In the genomic region with DNA sequence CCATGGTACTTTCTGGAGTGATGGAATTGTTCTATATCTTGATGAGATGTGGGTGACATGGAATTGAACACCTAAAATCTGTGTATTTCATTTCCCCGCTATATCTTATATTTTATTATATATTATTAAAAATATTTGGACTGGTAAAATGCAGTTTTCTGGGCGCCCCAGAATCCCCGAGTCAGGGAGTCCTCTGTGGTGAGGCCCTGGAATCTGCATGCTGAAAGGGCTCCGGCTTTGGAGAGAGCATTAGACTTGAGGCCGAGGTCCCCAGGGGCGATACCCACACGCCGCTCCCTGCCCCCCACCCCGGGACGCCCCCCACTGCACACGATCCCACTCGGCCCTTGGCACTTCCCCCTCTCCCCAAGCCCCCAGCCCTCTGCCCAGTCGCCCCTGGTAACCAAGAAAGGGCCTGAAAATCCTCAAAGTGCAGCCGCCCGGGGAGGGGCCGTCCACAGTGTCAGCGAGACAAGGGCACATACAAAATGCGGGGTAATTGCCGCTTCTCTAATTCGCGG, we compare ENCODE assay signal across 10 cellular contexts.
DNase-seq lines count a peak whose midpoint lies in the region; ATAC-seq and TF ChIP-seq lines count a peak whose summit lies in the region.
"Had no signal": no experiment of that assay in that cellular context is flagged by ENCODE, and none has a peak within 500 bp of the region (broad histone marks: within the 10 kb centered on the region; RNA-seq: fewer than 3 reads in every experiment).

No MANE protein-coding gene starts in this region.

- H3K36me3 ChIP-seq in PC-3 (ENCODE audit: low read depth, low read length) (no peaks in the 10 kb centered on the region), thyroid gland (no peaks in the 10 kb centered on the region)

- H3K4me3 ChIP-seq in PC-3 (ENCODE audit: low read length) (peak overlapping the region; percentile 65), dorsolateral prefrontal cortex (peak overlapping the region in 58 of 59 donors; percentile 19 to 65 (median 51)), thyroid gland (replicated peaks in 1 of 3) (peak overlapping the region in 2 of 3 donors; percentile 20 to 46)

- peak overlapping the region; percentile 80 for H3K9ac ChIP-seq in PC-3 (ENCODE audit: low read length)
- H3K9ac ChIP-seq: KMS-11 had no signal

- H3K27me3 Mint-ChIP-seq in nephron (ENCODE audit: low read depth) = peaks cover 5% of the 10 kb centered on the region
- peaks cover 0 to 4% of the 10 kb centered on the region in 2 donors for H3K27me3 Mint-ChIP-seq in stimulated activated naive B cell treated with anti-CD40 and anti-IgM and Interleukin-4, amounts not matched to agents 10 μg/mL and 1 μg/mL and 100 μg/mL, for 72 hours

- peak overlapping the region; percentile 96 for H2AFZ ChIP-seq in PC-3 (ENCODE audit: low read length)

- H3K4me1 Mint-ChIP-seq in nephron = peaks cover 49% of the 10 kb centered on the region
- peaks cover 25 to 30% of the 10 kb centered on the region in 2 donors for H3K4me1 Mint-ChIP-seq in stimulated activated naive B cell treated with anti-CD40 and anti-IgM and Interleukin-4, amounts not matched to agents 10 μg/mL and 1 μg/mL and 100 μg/mL, for 72 hours

- peak overlapping the region; percentile 97 for H3K4me2 ChIP-seq in PC-3 (ENCODE audit: low read length)
- H3K4me2 ChIP-seq: KMS-11 had no signal

- ATAC-seq in PC-3 (no peak), sciatic nerve (no peak), GM21526 (IDR thresholded peaks at IDR 0.05; ENCODE audit: low FRiP score, unreplicated experiment) (no peak)
- ATAC-seq in stimulated activated naive B cell treated with anti-CD40 and anti-IgM and Interleukin-4, amounts not matched to agents 10 μg/mL and 1 μg/mL and 100 μg/mL, for 72 hours (replicated peaks) = no peak

- TF ChIP-seq CTCF in PC-3 (conservative IDR thresholded peaks at IDR 0.05; ENCODE audit: low read depth, low read length) (no peak), dorsolateral prefrontal cortex (IDR thresholded peaks at IDR 0.05 in 54 of 56, conservative IDR thresholded peaks at IDR 0.05 in 2 of 56; ENCODE audit: low read depth in 1 of 56, partially characterized antibody in 56 of 56) (no peak), nephron (IDR thresholded peaks at IDR 0.05; ENCODE audit: unreplicated experiment in 3 of 3) (no peak), thyroid gland (IDR thresholded peaks at IDR 0.05) (no peak)

- no peaks in the 10 kb centered on the region for H3K36me3 Mint-ChIP-seq in nephron (ENCODE audit: low read depth)
- no peaks in the 10 kb centered on the region for H3K36me3 Mint-ChIP-seq in stimulated activated naive B cell treated with anti-CD40 and anti-IgM and Interleukin-4, amounts not matched to agents 10 μg/mL and 1 μg/mL and 100 μg/mL, for 72 hours

- no peaks in the 10 kb centered on the region for H3K9me3 ChIP-seq in PC-3 (ENCODE audit: low read length)
- H3K9me3 ChIP-seq in thyroid gland = no peaks in the 10 kb centered on the region

- H3K27ac ChIP-seq in PC-3 (ENCODE audit: low read length) (peak overlapping the region; percentile 23; the same call in 1 of the 2 replicates), dorsolateral prefrontal cortex (peak overlapping the region; percentile 4 to 100 (median 98)), thyroid gland (peak overlapping the region; percentile 54 to 85 (median 81))
- H3K27ac ChIP-seq: KMS-11 had no signal

- H3K27me3 ChIP-seq in PC-3 (ENCODE audit: low read length) (no peaks in the 10 kb centered on the region), dorsolateral prefrontal cortex (no peaks in the 10 kb centered on the region), thyroid gland (no peaks in the 10 kb centered on the region)

- H3F3A ChIP-seq in PC-3 (ENCODE audit: low read length, unreplicated experiment) = no peaks in the 10 kb centered on the region

- intact Hi-C loops in PC-3 (cut with micrococcal nuclease) (no loop called here), dorsolateral prefrontal cortex (cut with DNase I) (loop anchor here (1.0 to 10.0 kb wide), 5 partner anchors 18 to 384 kb away; no protein-coding TSS in a partner anchor), thyroid gland (cut with DNase I) (no loop called here), sciatic nerve (cut with DNase I) (loop anchor here (10.0 kb wide), 1 partner anchor 76 kb away; no protein-coding TSS in a partner anchor)

- no TSS peak for BruUV-seq in PC-3 (replicated peaks; lab: Mats Ljungman, UMichigan)

- DNase-seq in PC-3 (no peak), dorsolateral prefrontal cortex (no peak), thyroid gland (no peak), sciatic nerve (ENCODE audit: low spot score) (no peak)
- DNase-seq in stimulated activated naive B cell treated with anti-CD40 and anti-IgM and Interleukin-4, amounts not matched to agents 10 μg/mL and 1 μg/mL and 100 μg/mL, for 72 hours = no peak
- DNase-seq: DMS79, T-helper 2 cell had no signal

- POLR2A ChIA-PET in PC-3 (lab: Charles Lee; ENCODE audit: unreplicated experiment) = interaction anchor here (0.5 kb wide), 1 partner anchor 80 kb away, joined by 3 read pairs; no protein-coding TSS in a partner anchor

- 42 to 78% methylated on average over 10 to 17 of the region's 21 CpGs for WGBS in thyroid gland, 2 donors

- TF ChIP-seq POLR2A in thyroid gland (IDR thresholded peaks at IDR 0.05) = no peak

- peaks cover 26% of the 10 kb centered on the region for H3K9me3 Mint-ChIP-seq in nephron
- H3K9me3 Mint-ChIP-seq in stimulated activated naive B cell treated with anti-CD40 and anti-IgM and Interleukin-4, amounts not matched to agents 10 μg/mL and 1 μg/mL and 100 μg/mL, for 72 hours = peaks cover 0 to 9% of the 10 kb centered on the region in 2 donors

- H3K4me3 Mint-ChIP-seq in nephron = peak overlapping the region in 2 of 3 experiments; percentile 34 to 59
- peak overlapping the region in 1 of 2 donors; percentile 65 for H3K4me3 Mint-ChIP-seq in stimulated activated naive B cell treated with anti-CD40 and anti-IgM and Interleukin-4, amounts not matched to agents 10 μg/mL and 1 μg/mL and 100 μg/mL, for 72 hours

- CTCF ChIA-PET in PC-3 (lab: Charles Lee) = interaction anchor here (0.6 kb wide), 1 partner anchor 13 kb away, joined by 3 read pairs; no protein-coding TSS in a partner anchor

- H3K79me2 ChIP-seq in PC-3 (ENCODE audit: low read length) = no peaks in the 10 kb centered on the region

- H3K9me2 ChIP-seq in PC-3 (replicated peaks; ENCODE audit: low read length) = peaks cover 5% of the 10 kb centered on the region; the same call in 1 of the 2 replicates

- H3K27ac Mint-ChIP-seq in nephron = peak overlapping the region; percentile 79 to 87 (median 80)
- H3K27ac Mint-ChIP-seq in stimulated activated naive B cell treated with anti-CD40 and anti-IgM and Interleukin-4, amounts not matched to agents 10 μg/mL and 1 μg/mL and 100 μg/mL, for 72 hours = no peak overlapping the region

- H4K20me1 ChIP-seq in PC-3 (ENCODE audit: low read length) = no peaks in the 10 kb centered on the region

- H3K4me1 ChIP-seq in PC-3 (ENCODE audit: insufficient read depth, low read length) = peaks cover 13% of the 10 kb centered on the region
- H3K4me1 ChIP-seq in thyroid gland = peaks cover 10 to 17% of the 10 kb centered on the region in 2 donors

Comparison
In these comparisons a context has a peak if more than half of its experiments do, and no peak if none do; other contexts are left out.
1. H3K27ac ChIP-seq: peak in every context shown above with its lines; median percentile 98 in dorsolateral prefrontal cortex; 81 in thyroid gland; 23 in PC-3.
2. intact Hi-C loops: an anchor here in dorsolateral prefrontal cortex (1.0 to 10.0 kb wide) and sciatic nerve (10.0 kb wide); none called in PC-3 and thyroid gland.